In the genomic region with DNA sequence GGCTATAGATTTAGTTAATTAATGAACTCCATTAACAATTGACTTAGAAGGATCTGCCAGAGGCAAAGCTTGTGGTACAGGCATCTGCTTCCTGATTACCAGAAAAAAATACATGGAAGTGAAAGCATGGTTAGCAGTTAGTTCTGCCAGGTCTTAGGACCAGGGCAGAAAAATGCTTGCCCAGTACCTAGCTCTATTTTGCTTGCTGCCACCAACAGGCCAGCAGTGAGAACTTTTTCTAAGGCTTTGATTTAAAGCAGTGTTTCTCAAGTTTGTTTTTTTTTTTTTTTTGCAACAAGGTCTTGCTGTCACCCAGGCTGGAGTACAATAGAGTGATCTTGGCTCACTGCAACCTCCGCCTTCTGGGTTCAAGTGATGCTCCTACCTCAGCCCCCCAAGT, we compare ENCODE assay signal across 15 cellular contexts. TPM values are rescaled to one million over a fixed set of nuclear protein-coding genes. Genes with fewer than 3 reads are reported as not detected.
DNase-seq lines count a peak whose midpoint lies in the region; ATAC-seq and TF ChIP-seq lines count a peak whose summit lies in the region.
"Had no signal": no experiment of that assay in that cellular context is flagged by ENCODE, and none has a peak within 500 bp of the region (broad histone marks: within the 10 kb centered on the region; RNA-seq: fewer than 3 reads in every experiment).

No MANE protein-coding gene starts in this region.

- H3K4me3 Mint-ChIP-seq in endodermal cell, result no peak overlapping the region
- H3K4me3 Mint-ChIP-seq: stimulated activated naive B cell treated with anti-CD40 and anti-IgM and Interleukin-4, amounts not matched to agents 10 μg/mL and 1 μg/mL and 100 μg/mL, for 72 hours had no signal

- H2AFZ ChIP-seq in OCI-LY3 (ENCODE audit: low read depth, low read length), result no peak overlapping the region

- no peaks in the 10 kb centered on the region for H3K27me3 Mint-ChIP-seq in endodermal cell (ENCODE audit: insufficient read depth)
- H3K27me3 Mint-ChIP-seq: stimulated activated naive B cell treated with anti-CD40 and anti-IgM and Interleukin-4, amounts not matched to agents 10 μg/mL and 1 μg/mL and 100 μg/mL, for 72 hours had no signal

- H3K27ac ChIP-seq in OCI-LY3 (ENCODE audit: low read length) (peak overlapping the region; percentile 23; the same call in 1 of the 2 replicates), endodermal cell (ENCODE audit: low read depth, low read length) (no peak overlapping the region), Peyer's patch (no peak overlapping the region)
- H3K27ac ChIP-seq: body of pancreas, left lung had no signal

- H3K9me3 Mint-ChIP-seq in endodermal cell, result no peaks in the 10 kb centered on the region
- H3K9me3 Mint-ChIP-seq: stimulated activated naive B cell treated with anti-CD40 and anti-IgM and Interleukin-4, amounts not matched to agents 10 μg/mL and 1 μg/mL and 100 μg/mL, for 72 hours had no signal

- H3K36me3 ChIP-seq in OCI-LY3 (replicated peaks; ENCODE audit: low read depth, low read length) (peaks cover 4% of the 10 kb centered on the region), endodermal cell (ENCODE audit: control insufficient read depth, insufficient read depth, low read length) (peaks cover 44% of the 10 kb centered on the region), Peyer's patch (peaks cover 0 to 88% (median 0%) of the 10 kb centered on the region in 3 donors)

- H3K9me3 ChIP-seq in OCI-LY3 (ENCODE audit: insufficient read depth, low read length) (no peaks in the 10 kb centered on the region), endodermal cell (ENCODE audit: control insufficient read depth, low read length) (no peaks in the 10 kb centered on the region), Peyer's patch (no peaks in the 10 kb centered on the region)
- H3K9me3 ChIP-seq: body of pancreas, left lung, MG63 had no signal

- no peaks in the 10 kb centered on the region for H3K4me1 Mint-ChIP-seq in endodermal cell

- H3K4me2 ChIP-seq in OCI-LY3 (ENCODE audit: low read length), result no peak overlapping the region

- WGBS in endodermal cell (ENCODE audit: insufficient coverage in 1 of 2, insufficient read length in 1 of 2), 2 experiments, result 100% methylated on average over 1 of the region's 1 CpG

- intact Hi-C loops in Right ventricle myocardium inferior (cut with DNase I), result no loop called here

- no peak overlapping the region for H3K9ac ChIP-seq in OCI-LY3 (ENCODE audit: low read length)
- H3K9ac ChIP-seq in endodermal cell (ENCODE audit: extremely low read depth, low read length, poor library complexity, severe bottlenecking), result no peak overlapping the region

- peak overlapping the region; percentile 35 for H3K27ac Mint-ChIP-seq in endodermal cell
- H3K27ac Mint-ChIP-seq: stimulated activated naive B cell treated with anti-CD40 and anti-IgM and Interleukin-4, amounts not matched to agents 10 μg/mL and 1 μg/mL and 100 μg/mL, for 72 hours had no signal

- H3K4me1 ChIP-seq in OCI-LY3 (ENCODE audit: low read length) (peaks cover 4% of the 10 kb centered on the region; the same call in 1 of the 2 replicates), endodermal cell (ENCODE audit: control insufficient read depth, insufficient read depth, low read length) (no peaks in the 10 kb centered on the region), Peyer's patch (no peaks in the 10 kb centered on the region)
- H3K4me1 ChIP-seq: body of pancreas, left lung had no signal

- H4K20me1 ChIP-seq in OCI-LY3 (ENCODE audit: insufficient read depth, low read length), result no peaks in the 10 kb centered on the region

- no peak overlapping the region for H3K4me3 ChIP-seq in OCI-LY3 (ENCODE audit: low read length)
- H3K4me3 ChIP-seq in endodermal cell (ENCODE audit: low read length), result no peak overlapping the region
- H3K4me3 ChIP-seq in retinal pigment epithelial cell (ENCODE audit: low read length), result no peak overlapping the region
- H3K4me3 ChIP-seq in Peyer's patch, result no peak overlapping the region
- H3K4me3 ChIP-seq: body of pancreas, left lung, MG63 had no signal

- no peaks in the 10 kb centered on the region for H3K27me3 ChIP-seq in OCI-LY3 (ENCODE audit: low read depth, low read length)
- no peaks in the 10 kb centered on the region for H3K27me3 ChIP-seq in endodermal cell (ENCODE audit: control insufficient read depth, insufficient read depth, low read length, poor library complexity, severe bottlenecking)
- no peaks in the 10 kb centered on the region for H3K27me3 ChIP-seq in Peyer's patch
- H3K27me3 ChIP-seq: body of pancreas, left lung, MG63 had no signal

- H3K79me2 ChIP-seq in OCI-LY3 (ENCODE audit: low read length), result no peaks in the 10 kb centered on the region

- TF ChIP-seq POLR2A in Peyer's patch (IDR thresholded peaks at IDR 0.05), result no peak

- ATAC-seq in Right ventricle myocardium inferior, result no peak
- ATAC-seq: body of pancreas, left lung had no signal

- peak; percentile 30 for TF ChIP-seq CTCF in OCI-LY3 (IDR thresholded peaks at IDR 0.05; ENCODE audit: low read depth, low read length)
- TF ChIP-seq CTCF in endodermal cell (conservative IDR thresholded peaks at IDR 0.05), result peak; percentile 62
- TF ChIP-seq CTCF in retinal pigment epithelial cell (conservative IDR thresholded peaks at IDR 0.05; ENCODE audit: low read depth, low read length), result peak; percentile 50
- TF ChIP-seq CTCF in Peyer's patch (IDR thresholded peaks at IDR 0.05), result no peak

- H3K36me3 Mint-ChIP-seq in endodermal cell (ENCODE audit: low read depth), result peaks cover 35% of the 10 kb centered on the region

- DNase-seq in SIG-M5 treated with dmso at 0.1 percent for 504 hours (lab: John Stamatoyannopoulos, UW; ENCODE audit: unreplicated experiment) (peak; percentile 38), SIG-M5 (lab: John Stamatoyannopoulos, UW) (no peak), endodermal cell (peak; percentile 47), retinal pigment epithelial cell (ENCODE audit: low read depth) (no peak), Right ventricle myocardium inferior (ENCODE audit: missing footprints) (no peak), Peyer's patch (no peak), NCI-H2171 treated with DMSO at 0.1 percent for 48 hours (lab: John Stamatoyannopoulos, UW) (no peak)
- DNase-seq: activated T-cell treated with anti-CD3 and anti-CD28 coated beads for 4 hours; body of pancreas; GOT3; left lung; MG63; NCI-H774; stimulated activated naive B cell treated with anti-CD40 and anti-IgM and Interleukin-4, amounts not matched to agents 10 μg/mL and 1 μg/mL and 100 μg/mL, for 72 hours had no signal

RNA-seq across cellular contexts. Expression of a gene that starts 16.4 kb away (rescaled TPM):
- total RNA-seq in endodermal cell, result 10 to 100 TPM; 16.6 to 17.1 TPM
- 5.7 TPM for polyA plus RNA-seq in endodermal cell (2013, experiment 1 of 2)
- 5.3 TPM for polyA plus RNA-seq in endodermal cell (2013, experiment 2 of 2)
- 8.1 TPM for total RNA-seq in Right ventricle myocardium inferior
- 1 to 10 TPM; 4.1 to 9.5 (median 8.1) TPM for total RNA-seq in Peyer's patch

Comparison
In these comparisons a context has a peak if more than half of its experiments do, and no peak if none do; other contexts are left out.
1. DNase-seq: peak in SIG-M5 treated with dmso at 0.1 percent for 504 hours (single experiment) and endodermal cell (single experiment); none in SIG-M5 (single experiment), retinal pigment epithelial cell (single experiment), Right ventricle myocardium inferior (single experiment), Peyer's patch (0 of 3) and NCI-H2171 treated with DMSO at 0.1 percent for 48 hours (single experiment).
2. CTCF ChIP-seq: peak in OCI-LY3 (single experiment), endodermal cell (single experiment) and retinal pigment epithelial cell (single experiment); none in Peyer's patch (0 of 6).